ENCODE assay signal across 9 cellular contexts in genomic region chr22:26658161-26658560, GRCh38. TPM values are rescaled to one million over a fixed set of nuclear protein-coding genes. Genes with fewer than 3 reads are reported as not detected.
DNase-seq lines count a peak whose midpoint lies in the region; ATAC-seq and TF ChIP-seq lines count a peak whose summit lies in the region.
"Had no signal": no experiment of that assay in that cellular context is flagged by ENCODE, and none has a peak within 500 bp of the region (broad histone marks: within the 10 kb centered on the region; RNA-seq: fewer than 3 reads in every experiment).

No MANE protein-coding gene starts in this region.

- peak overlapping the region; percentile 87 for H3K4me2 ChIP-seq in OCI-LY1 (ENCODE audit: low read length)

- intact Hi-C loops in psoas muscle (cut with DNase I), result no loop called here

- WGBS in psoas muscle, 3 donors, result 5 to 6% (median 5%) methylated on average over 11 of the region's 11 CpGs

- H4K20me1 ChIP-seq in OCI-LY1 (ENCODE audit: insufficient read depth, low read length), result no peaks in the 10 kb centered on the region

- H3K4me3 ChIP-seq in OCI-LY1 (ENCODE audit: low read depth, low read length, poor library complexity, severe bottlenecking), result peak overlapping the region; percentile 69
- H3K4me3 ChIP-seq in effector memory CD4-positive, alpha-beta T cell (ENCODE audit: insufficient read depth, low read depth, low read length, poor library complexity, severe bottlenecking), result peak overlapping the region; percentile 81
- H3K4me3 ChIP-seq in psoas muscle, result peak overlapping the region; percentile 53

- no peaks in the 10 kb centered on the region for H3K36me3 ChIP-seq in OCI-LY1 (ENCODE audit: insufficient read depth, low read length)
- no peaks in the 10 kb centered on the region for H3K36me3 ChIP-seq in effector memory CD4-positive, alpha-beta T cell (ENCODE audit: control insufficient read depth, insufficient read depth, low read length)
- H3K36me3 ChIP-seq in psoas muscle (ENCODE audit: insufficient read depth in 1 of 2, low read depth in 1 of 2), result no peaks in the 10 kb centered on the region
- H3K36me3 ChIP-seq: gastroesophageal sphincter had no signal

- H3K79me2 ChIP-seq in OCI-LY1 (ENCODE audit: insufficient read depth, low read length), result no peaks in the 10 kb centered on the region

- peaks cover 4% of the 10 kb centered on the region; the same call in 1 of the 2 replicates for H3F3A ChIP-seq in OCI-LY1 (ENCODE audit: insufficient read depth, low read length)

- H3K9ac ChIP-seq in OCI-LY1 (ENCODE audit: low read length), result peak overlapping the region; percentile 72

- H3K27me3 ChIP-seq in OCI-LY1 (ENCODE audit: insufficient read depth, low read length) (no peaks in the 10 kb centered on the region), psoas muscle (ENCODE audit: insufficient read depth in 3 of 3, low read length in 2 of 3) (peaks cover 0 to 58% (median 11%) of the 10 kb centered on the region in 3 donors)
- no peaks in the 10 kb centered on the region for H3K27me3 ChIP-seq in effector memory CD4-positive, alpha-beta T cell (replicated peaks; ENCODE audit: control insufficient read depth, insufficient read depth, low read length, poor library complexity, severe bottlenecking)

- no peak for TF ChIP-seq CTCF in OCI-LY1 (IDR thresholded peaks at IDR 0.05; ENCODE audit: low read length)
- no peak for TF ChIP-seq CTCF in psoas muscle (IDR thresholded peaks at IDR 0.05)

- ATAC-seq in psoas muscle, result peak in 1 of 4 donors; percentile 7

- DNase-seq in DMS53 (lab: John Stamatoyannopoulos, UW) (peak; percentile 60), DMS53 treated with DMSO at 0.1 percent for 48 hours (lab: John Stamatoyannopoulos, UW; ENCODE audit: unreplicated experiment) (no peak), psoas muscle (no peak), NCI-H1092 (lab: John Stamatoyannopoulos, UW) (no peak), NCI-H2081 (lab: John Stamatoyannopoulos, UW) (no peak), cortex of kidney (lab: John Stamatoyannopoulos, UW) (no peak)
- no peak for DNase-seq in effector memory CD4-positive, alpha-beta T cell

- no peak overlapping the region for H2AFZ ChIP-seq in OCI-LY1 (ENCODE audit: low read length)

- H3K9me3 ChIP-seq in OCI-LY1 (ENCODE audit: low read length) (no peaks in the 10 kb centered on the region), psoas muscle (no peaks in the 10 kb centered on the region)
- no peaks in the 10 kb centered on the region for H3K9me3 ChIP-seq in effector memory CD4-positive, alpha-beta T cell (ENCODE audit: control insufficient read depth, low read length)
- H3K9me3 ChIP-seq: gastroesophageal sphincter had no signal

- H3K27ac ChIP-seq in OCI-LY1 (ENCODE audit: low read depth, low read length, poor library complexity, severe bottlenecking), result peak overlapping the region; percentile 77
- peak overlapping the region; percentile 50 for H3K27ac ChIP-seq in effector memory CD4-positive, alpha-beta T cell (ENCODE audit: insufficient read depth, low read length, poor library complexity, severe bottlenecking)
- H3K27ac ChIP-seq in psoas muscle, result no peak overlapping the region
- H3K27ac ChIP-seq: gastroesophageal sphincter had no signal

- H3K9me2 ChIP-seq in OCI-LY1 (ENCODE audit: low read depth, low read length), result no peaks in the 10 kb centered on the region

- peaks cover 53% of the 10 kb centered on the region for H3K4me1 ChIP-seq in OCI-LY1 (ENCODE audit: insufficient read depth, low read length, severe bottlenecking)
- H3K4me1 ChIP-seq in effector memory CD4-positive, alpha-beta T cell (ENCODE audit: control insufficient read depth, insufficient read depth, low read length, poor library complexity, severe bottlenecking), result peaks cover 27% of the 10 kb centered on the region
- peaks cover 23% of the 10 kb centered on the region for H3K4me1 ChIP-seq in psoas muscle

RNA-seq across cellular contexts. Expression of gene MIAT, which starts 0.8 kb away (rescaled TPM):
- total RNA-seq in psoas muscle, result under 1 TPM; 0.30 to 0.59 (median 0.36) TPM
- polyA plus RNA-seq in psoas muscle, result under 1 TPM; 0.04 to 0.13 (median 0.09) TPM

RNA-seq across cellular contexts. Expression of gene CRYBA4, which starts 36.4 kb away (rescaled TPM):
- total RNA-seq in psoas muscle, result not detected
- polyA plus RNA-seq in psoas muscle, result not detected
- total RNA-seq: gastroesophageal sphincter had no signal

RNA-seq across cellular contexts. Expression of gene CRYBB1, which starts 40.3 kb away (rescaled TPM):
- total RNA-seq in psoas muscle, result under 1 TPM in 3 of 4 donors, not detected in 1; 0.22 to 0.25 (median 0.25) TPM
- under 1 TPM in 2 of 3 donors, not detected in 1; 0.14 to 0.21 TPM for polyA plus RNA-seq in psoas muscle
